ENCODE assay signal across 17 cellular contexts in the genomic region with DNA sequence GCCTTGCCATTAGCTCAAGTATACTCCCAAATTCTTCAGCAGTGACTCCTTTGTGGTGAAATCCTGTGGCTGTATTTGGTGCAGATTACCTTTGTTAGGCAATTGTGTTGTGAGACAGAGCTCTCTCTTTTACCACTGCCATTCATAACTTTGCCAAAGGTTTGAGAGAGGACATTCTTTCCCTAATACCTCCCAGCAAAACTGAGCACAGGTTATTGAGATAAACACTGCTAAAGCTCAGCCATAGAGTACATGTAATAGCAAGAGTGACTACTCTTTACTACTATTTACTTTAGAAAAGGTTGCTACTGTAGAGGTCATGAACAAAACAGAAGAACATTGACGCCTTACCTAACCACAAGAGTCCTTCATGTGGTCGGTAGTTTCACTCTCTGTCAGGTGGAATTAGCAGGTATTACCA.
DNase-seq lines count a peak whose midpoint lies in the region; TF ChIP-seq lines count a peak whose summit lies in the region.
"Had no signal": no experiment of that assay in that cellular context is flagged by ENCODE, and none has a peak within 500 bp of the region (broad histone marks: within the 10 kb centered on the region; RNA-seq: fewer than 3 reads in every experiment).

No MANE protein-coding gene starts in this region.

- no peak overlapping the region for H3K4me3 Mint-ChIP-seq in activated naive CD4-positive, alpha-beta T cell treated with anti-CD3 and anti-CD28 coated beads, Interleukin-2, amount 10 ng/mL, durations not matched to agents 7 days and 5 days
- H3K4me3 Mint-ChIP-seq: activated CD4-positive, alpha-beta T cell treated with anti-CD3 and anti-CD28 coated beads, Interleukin-2, amount 10 ng/mL, durations not matched to agents 7 days and 5 days had no signal

- H3K9me3 Mint-ChIP-seq in activated naive CD4-positive, alpha-beta T cell treated with anti-CD3 and anti-CD28 coated beads, Interleukin-2, amount 10 ng/mL, durations not matched to agents 7 days and 5 days: peaks cover 5% of the 10 kb centered on the region
- H3K9me3 Mint-ChIP-seq: activated CD4-positive, alpha-beta T cell treated with anti-CD3 and anti-CD28 coated beads, Interleukin-2, amount 10 ng/mL, durations not matched to agents 7 days and 5 days had no signal

- no peaks in the 10 kb centered on the region for H3K4me1 Mint-ChIP-seq in activated naive CD4-positive, alpha-beta T cell treated with anti-CD3 and anti-CD28 coated beads, Interleukin-2, amount 10 ng/mL, durations not matched to agents 7 days and 5 days

- in situ Hi-C loops in astrocyte of the cerebellum (cut with HindIII; ENCODE audit: low sequenced_read_pairs): no loop called here

- CTCF ChIA-PET in activated naive CD4-positive, alpha-beta T cell treated with anti-CD3 and anti-CD28 coated beads, Interleukin-2, amount 10 ng/mL, durations not matched to agents 7 days and 5 days (lab: Charles Lee): no interaction called here

- no peak overlapping the region for H3K27ac Mint-ChIP-seq in activated naive CD4-positive, alpha-beta T cell treated with anti-CD3 and anti-CD28 coated beads, Interleukin-2, amount 10 ng/mL, durations not matched to agents 7 days and 5 days
- H3K27ac Mint-ChIP-seq: activated CD4-positive, alpha-beta T cell treated with anti-CD3 and anti-CD28 coated beads, Interleukin-2, amount 10 ng/mL, durations not matched to agents 7 days and 5 days had no signal

- TF ChIP-seq CTCF in AG09309 (IDR thresholded peaks at IDR 0.05; ENCODE audit: control insufficient read depth, insufficient read depth, low read depth, low read length, missing control alignments) (no peak), astrocyte of the cerebellum (IDR thresholded peaks at IDR 0.05; ENCODE audit: low read depth, low read length, missing control alignments) (no peak)

- peak; percentile 28 for DNase-seq in AG09309 (ENCODE audit: low read depth)
- DNase-seq in HS-27A (ENCODE audit: low read depth): peak; percentile 69
- DNase-seq in astrocyte of the cerebellum (ENCODE audit: low read depth): peak; percentile 40
- peak; percentile 17 for DNase-seq in hepatic stellate cell (ENCODE audit: low spot score)
- DNase-seq in ecto neural progenitor cell (ENCODE audit: low spot score): no peak
- no peak for DNase-seq in activated naive CD4-positive, alpha-beta T cell treated with anti-CD3 and anti-CD28 coated beads, Interleukin-2, amount 10 ng/mL, durations not matched to agents 7 days and 5 days
- no peak for DNase-seq in DMS 273 treated with DMSO at 0.1 percent for 48 hours (lab: John Stamatoyannopoulos, UW)
- no peak for DNase-seq in NAMALWA (ENCODE audit: low spot score)
- DNase-seq: activated CD4-positive, alpha-beta T cell treated with anti-CD3 and anti-CD28 coated beads, Interleukin-2, amount 10 ng/mL, durations not matched to agents 7 days and 5 days; activated effector memory CD4-positive, alpha-beta T cell treated with anti-CD3 and anti-CD28 coated beads, Interleukin-2, amount 50 U/mL, for 16 hours; AML-193; caudate nucleus; DMS79; NCI-H1105 treated with DMSO at 0.1 percent for 48 hours; PC-9; stimulated activated CD4-positive, alpha-beta T cell treated with anti-CD3 and anti-CD28 coated beads, Interleukin-2, amount 100 ng/mL, for 24 hours had no signal

- no peak overlapping the region for H3K4me3 ChIP-seq in AG09309 (ENCODE audit: control insufficient read depth, low read depth, low read length)
- no peak overlapping the region for H3K4me3 ChIP-seq in astrocyte of the cerebellum (ENCODE audit: low read depth, low read length)
- H3K4me3 ChIP-seq: PC-9, prostate gland had no signal

- H3K27me3 Mint-ChIP-seq in activated naive CD4-positive, alpha-beta T cell treated with anti-CD3 and anti-CD28 coated beads, Interleukin-2, amount 10 ng/mL, durations not matched to agents 7 days and 5 days: no peaks in the 10 kb centered on the region
- H3K27me3 Mint-ChIP-seq: activated CD4-positive, alpha-beta T cell treated with anti-CD3 and anti-CD28 coated beads, Interleukin-2, amount 10 ng/mL, durations not matched to agents 7 days and 5 days had no signal

- no peaks in the 10 kb centered on the region for H3K36me3 Mint-ChIP-seq in activated naive CD4-positive, alpha-beta T cell treated with anti-CD3 and anti-CD28 coated beads, Interleukin-2, amount 10 ng/mL, durations not matched to agents 7 days and 5 days

Comparison
In these comparisons a context has a peak if more than half of its experiments do, and no peak if none do; other contexts are left out.
1. DNase-seq: peak in AG09309 (single experiment), HS-27A (single experiment), astrocyte of the cerebellum (single experiment) and hepatic stellate cell (single experiment); none in ecto neural progenitor cell (single experiment), activated naive CD4-positive, alpha-beta T cell treated with anti-CD3 and anti-CD28 coated beads, Interleukin-2, amount 10 ng/mL, durations not matched to agents 7 days and 5 days (single experiment), DMS 273 treated with DMSO at 0.1 percent for 48 hours (single experiment) and NAMALWA (single experiment).